Comparison of ENCODE assay signal across 7 cellular contexts in genomic region chr14:65412881-65413738, GRCh38. TPM values are rescaled to one million over a fixed set of nuclear protein-coding genes. Genes with fewer than 3 reads are reported as not detected.
DNase-seq lines count a peak whose midpoint lies in the region; FAIRE-seq and TF ChIP-seq lines count a peak whose summit lies in the region.

No MANE protein-coding gene starts in this region.

- H3K9me3 ChIP-seq in H9 (ENCODE audit: control insufficient read depth, low read depth, low read length) (no peaks in the 10 kb centered on the region), MM.1S (replicated peaks; ENCODE audit: insufficient read depth, low read length) (no peaks in the 10 kb centered on the region), mammary epithelial cell (replicated peaks; ENCODE audit: insufficient read depth, low read length) (no peaks in the 10 kb centered on the region), kidney (ENCODE audit: control insufficient read depth in 1 of 2, low read length in 2 of 2) (no peaks in the 10 kb centered on the region)

- no peak overlapping the region for H2AK5ac ChIP-seq in H9 (ENCODE audit: insufficient read length, low read length)

- H3K23ac ChIP-seq in H9 (ENCODE audit: insufficient read length, low read depth, low read length), result no peak overlapping the region

- CTCF ChIA-PET in mammary epithelial cell (lab: Charles Lee; ENCODE audit: low non-redundant PET), result interaction anchor here (3.1 kb wide), 1 partner anchor 412 kb away, joined by 50 read pairs; no protein-coding TSS in a partner anchor

- H2AFZ ChIP-seq in H9 (ENCODE audit: low read length) (no peak overlapping the region), MM.1S (ENCODE audit: low read length) (peak overlapping the region; percentile 45; the same call in 1 of the 2 replicates), mammary epithelial cell (ENCODE audit: low read depth, low read length) (peak overlapping the region; percentile 99)

- H3K27ac Mint-ChIP-seq in H9, result peak overlapping the region in 2 of 3 experiments; percentile 58 to 74; a peak in 5 of 7 replicates
- peak overlapping the region; percentile 95 for H3K27ac Mint-ChIP-seq in T-helper 2 cell treated with Interferon-gamma antibody and Interleukin-4, amounts not matched to agents 5 μg/mL and 100 μg/mL, for 36 hours

- H3K27me3 ChIP-seq in H9 (ENCODE audit: insufficient read depth, low read length) (no peaks in the 10 kb centered on the region), MM.1S (replicated peaks; ENCODE audit: insufficient read depth, low read length) (no peaks in the 10 kb centered on the region), mammary epithelial cell (ENCODE audit: insufficient read depth, low read length) (no peaks in the 10 kb centered on the region)

- BruUV-seq in mammary epithelial cell (replicated peaks; lab: Mats Ljungman, UMichigan), result no TSS peak

- intact Hi-C loops in mammary epithelial cell (cut with micrococcal nuclease) (loop anchor here (1.0 to 2.0 kb wide), 6 partner anchors 191 to 658 kb away; partner anchors contain the start of gene FNTB), kidney (cut with DNase I) (loop anchor here (10.0 kb wide), 1 partner anchor 412 kb away; no protein-coding TSS in a partner anchor)

- H3K79me2 ChIP-seq in H9 (ENCODE audit: insufficient read depth, low read length), result no peaks in the 10 kb centered on the region
- H3K79me2 ChIP-seq in MM.1S (ENCODE audit: low read length), result peaks cover 50% of the 10 kb centered on the region
- H3K79me2 ChIP-seq in mammary epithelial cell (ENCODE audit: insufficient read depth, low read length), result peaks cover 18% of the 10 kb centered on the region

- no peak overlapping the region for H4K5ac ChIP-seq in H9 (ENCODE audit: insufficient read length, low read depth, low read length)

- no peak overlapping the region for H4K8ac ChIP-seq in H9 (replicated peaks; ENCODE audit: insufficient read length, low read depth, low read length)

- no peaks in the 10 kb centered on the region for H3K9me2 ChIP-seq in MM.1S (replicated peaks; ENCODE audit: insufficient read depth, low read length)

- peaks cover 0 to 2% (median 0%) of the 10 kb centered on the region in 3 experiments; a peak in 1 of 7 replicates for H3K36me3 Mint-ChIP-seq in H9 (ENCODE audit: insufficient read depth in 1 of 3, low read depth in 3 of 3)
- H3K36me3 Mint-ChIP-seq in T-helper 2 cell treated with Interferon-gamma antibody and Interleukin-4, amounts not matched to agents 5 μg/mL and 100 μg/mL, for 36 hours (ENCODE audit: low read depth), result peaks cover 16% of the 10 kb centered on the region

- in situ Hi-C loops in mammary epithelial cell (cut with MboI; ENCODE audit: low sequenced_read_pairs in 2 of 2), result loop anchor here in 1 of 2 donors (5.0 to 25.0 kb wide), 2 partner anchors 246 to 549 kb away; no protein-coding TSS in a partner anchor

- H2BK120ac ChIP-seq in H9 (ENCODE audit: low read depth, low read length, poor library complexity, severe bottlenecking), result no peak overlapping the region

- FAIRE-seq in kidney (lab: Jason Lieb, UNC), result no peak

- H2BK5ac ChIP-seq in H9 (ENCODE audit: insufficient read length, low read length), result no peak overlapping the region

- H2BK20ac ChIP-seq in H9 (ENCODE audit: low read depth, low read length, poor library complexity, severe bottlenecking), result no peak overlapping the region

- H3K36me3 ChIP-seq in MM.1S (replicated peaks; ENCODE audit: insufficient read depth, low read length) (no peaks in the 10 kb centered on the region), mammary epithelial cell (ENCODE audit: insufficient read depth, low read length) (no peaks in the 10 kb centered on the region), kidney (ENCODE audit: control insufficient read depth in 1 of 2, insufficient read depth in 2 of 2, low read length in 2 of 2) (no peaks in the 10 kb centered on the region)

- H3K9ac ChIP-seq in H9 (ENCODE audit: extremely low read depth, insufficient read length, low read length) (peak overlapping the region; percentile 72), MM.1S (ENCODE audit: low read length) (peak overlapping the region; percentile 65), mammary epithelial cell (ENCODE audit: insufficient read depth, low read length) (peak overlapping the region; percentile 41), kidney (ENCODE audit: low read length in 2 of 2) (peak overlapping the region; percentile 63 to 67)

- no peak overlapping the region for H2BK12ac ChIP-seq in H9 (ENCODE audit: insufficient read length, low read depth, low read length)

- dilution Hi-C loops in mammary epithelial cell (cut with HindIII; ENCODE audit: low sequenced_read_pairs), result no loop called here

- H3K56ac ChIP-seq in H9 (ENCODE audit: insufficient read length, low read depth, low read length), result no peak overlapping the region

- no peaks in the 10 kb centered on the region for H3K4me1 ChIP-seq in H9 (ENCODE audit: insufficient read depth, low read length)
- peaks cover 7% of the 10 kb centered on the region; the same call in 1 of the 2 replicates for H3K4me1 ChIP-seq in MM.1S (ENCODE audit: low read length)
- peaks cover 16% of the 10 kb centered on the region for H3K4me1 ChIP-seq in mammary epithelial cell (ENCODE audit: insufficient read depth, low read length)
- H3K4me1 ChIP-seq in kidney (ENCODE audit: control insufficient read depth in 1 of 2, insufficient read depth in 1 of 2, low read depth in 1 of 2, low read length in 2 of 2), result peaks cover 3 to 4% of the 10 kb centered on the region in 2 donors

- H3K4me3 ChIP-seq in GM12875 (ENCODE audit: low read depth, low read length) (peak overlapping the region; percentile 97), MM.1S (ENCODE audit: low read length) (peak overlapping the region; percentile 78), mammary epithelial cell (replicated peaks in 1 of 3; ENCODE audit: insufficient read depth in 1 of 3, low read depth in 2 of 3, low read length in 3 of 3) (peak overlapping the region; percentile 69 to 98 (median 97)), kidney (ENCODE audit: low read length in 2 of 2) (peak overlapping the region; percentile 67 to 68)

- no peak overlapping the region for H3K27ac ChIP-seq in H9 (ENCODE audit: insufficient read length, low read depth, low read length)
- peak overlapping the region; percentile 47; the same call in 1 of the 2 replicates for H3K27ac ChIP-seq in MM.1S (ENCODE audit: low read length)
- H3K27ac ChIP-seq in mammary epithelial cell (ENCODE audit: insufficient read depth, low read depth, low read length), result peak overlapping the region; percentile 22
- peak overlapping the region; percentile 63 to 67 for H3K27ac ChIP-seq in kidney (ENCODE audit: low read depth in 2 of 2, low read length in 2 of 2)

- peaks cover 4% of the 10 kb centered on the region for H3K27me3 Mint-ChIP-seq in H9 (ENCODE audit: low read depth)
- H3K27me3 Mint-ChIP-seq in T-helper 2 cell treated with Interferon-gamma antibody and Interleukin-4, amounts not matched to agents 5 μg/mL and 100 μg/mL, for 36 hours (ENCODE audit: low read depth), result no peaks in the 10 kb centered on the region

- no peak overlapping the region for H2BK15ac ChIP-seq in H9 (ENCODE audit: low read depth, low read length)

- no peaks in the 10 kb centered on the region for H3F3A ChIP-seq in MM.1S (ENCODE audit: insufficient read depth, low read length)

- TF ChIP-seq CTCF in GM12875 (IDR thresholded peaks at IDR 0.05; ENCODE audit: borderline replicate concordance, insufficient read depth, low read depth, low read length) (no peak), H9 (conservative IDR thresholded peaks at IDR 0.05) (no peak), MM.1S (IDR thresholded peaks at IDR 0.05; ENCODE audit: low read length) (no peak), mammary epithelial cell (conservative IDR thresholded peaks at IDR 0.05 in 1 of 2, IDR thresholded peaks at IDR 0.05 in 1 of 2; ENCODE audit: extremely low read depth in 1 of 2, insufficient read depth in 1 of 2, low read depth in 1 of 2, low read length in 2 of 2) (peak in 1 of 2 donors; percentile 36), kidney (IDR thresholded peaks at IDR 0.05; ENCODE audit: borderline replicate concordance, extremely low read depth, insufficient read depth) (no peak)

- no peak overlapping the region for H3T11ph ChIP-seq in H9 (ENCODE audit: low read length)

- H4K91ac ChIP-seq in H9 (ENCODE audit: insufficient read length, low read depth, low read length), result no peak overlapping the region

- no peak overlapping the region for H3K4ac ChIP-seq in H9 (ENCODE audit: low read depth, low read length)

- no peaks in the 10 kb centered on the region for H4K20me1 ChIP-seq in H9 (ENCODE audit: control insufficient read depth, insufficient read depth, insufficient read length)
- no peaks in the 10 kb centered on the region for H4K20me1 ChIP-seq in MM.1S (ENCODE audit: insufficient read depth, low read length)
- H4K20me1 ChIP-seq in mammary epithelial cell (ENCODE audit: insufficient read depth, low read length), result no peaks in the 10 kb centered on the region

- no peaks in the 10 kb centered on the region for H3K79me1 ChIP-seq in H9 (ENCODE audit: insufficient read depth, low read depth, low read length, poor library complexity, severe bottlenecking)

- H3K4me3 Mint-ChIP-seq in H9, result peak overlapping the region; percentile 83 to 91
- H3K4me3 Mint-ChIP-seq in T-helper 2 cell treated with Interferon-gamma antibody and Interleukin-4, amounts not matched to agents 5 μg/mL and 100 μg/mL, for 36 hours, result peak overlapping the region; percentile 100

- H3K14ac ChIP-seq in H9 (ENCODE audit: insufficient read depth, low read length), result peak overlapping the region; percentile 83

- peaks cover 23 to 27% of the 10 kb centered on the region in 2 experiments for H3K4me1 Mint-ChIP-seq in H9
- peaks cover 38% of the 10 kb centered on the region for H3K4me1 Mint-ChIP-seq in T-helper 2 cell treated with Interferon-gamma antibody and Interleukin-4, amounts not matched to agents 5 μg/mL and 100 μg/mL, for 36 hours (ENCODE audit: low read depth)

- no CpG with 5 or more reads among the region's 85 CpGs for WGBS in H9 (ENCODE audit: extremely low coverage, insufficient read length, low lambda C conversion rate)
- 2% methylated on average over 30 of the region's 85 CpGs for WGBS in mammary epithelial cell (ENCODE audit: low coverage, missing lambda C conversion rate)

- peaks cover 10% of the 10 kb centered on the region for H3K23me2 ChIP-seq in H9 (ENCODE audit: insufficient read length, low read depth, low read length, poor library complexity, severe bottlenecking)

- peak; percentile 62 for DNase-seq in H9
- DNase-seq in MM.1S, result no peak
- DNase-seq in T-helper 2 cell treated with Interferon-gamma antibody and Interleukin-4, amounts not matched to agents 5 μg/mL and 100 μg/mL, for 36 hours (ENCODE audit: low spot score), result peak; percentile 30
- peak; percentile 68 for DNase-seq in mammary epithelial cell
- no peak for DNase-seq in kidney
- DNase-seq in stimulated activated CD4-positive, alpha-beta T cell treated with anti-CD3 and anti-CD28 coated beads, Interleukin-1b, Interleukin-23, amount 100 ng/mL, for 48 hours, result peak; percentile 70

- H3K9me3 Mint-ChIP-seq in H9, result no peaks in the 10 kb centered on the region; a peak in 1 of 5 replicates
- no peaks in the 10 kb centered on the region for H3K9me3 Mint-ChIP-seq in T-helper 2 cell treated with Interferon-gamma antibody and Interleukin-4, amounts not matched to agents 5 μg/mL and 100 μg/mL, for 36 hours

- H3K4me2 ChIP-seq in H9 (ENCODE audit: insufficient read depth, insufficient read length, low read length) (peak overlapping the region; percentile 93), MM.1S (ENCODE audit: low read depth, low read length) (peak overlapping the region; percentile 65; the same call in 1 of the 2 replicates), mammary epithelial cell (ENCODE audit: insufficient read depth, low read depth, low read length) (peak overlapping the region; percentile 89)

- peak overlapping the region; percentile 91 for H3K18ac ChIP-seq in H9 (ENCODE audit: insufficient read length, low read depth, low read length)

RNA-seq across cellular contexts. Expression of gene FUT8, which starts 0.6 kb away (rescaled TPM):
- 43.9 and 44.3 TPM in 2 replicates for total RNA-seq in H9 (2021)
- total RNA-seq in mammary epithelial cell, result 10 to 100 TPM; 14.4 to 22.0 TPM
- 12.7 TPM for polyA plus RNA-seq in mammary epithelial cell
- polyA minus RNA-seq in mammary epithelial cell, result 63.8 TPM
- 49.6 TPM for total RNA-seq in kidney
- 8.2 TPM for polyA plus RNA-seq in kidney (ENCODE audit: insufficient read depth, low read depth, low replicate concordance)

Comparison
In these comparisons a context has a peak if more than half of its experiments do, and no peak if none do; other contexts are left out.
1. DNase-seq: peak in H9 (single experiment), T-helper 2 cell treated with Interferon-gamma antibody and Interleukin-4, amounts not matched to agents 5 μg/mL and 100 μg/mL, for 36 hours (single experiment), mammary epithelial cell (single experiment) and stimulated activated CD4-positive, alpha-beta T cell treated with anti-CD3 and anti-CD28 coated beads, Interleukin-1b, Interleukin-23, amount 100 ng/mL, for 48 hours (single experiment); none in MM.1S (single experiment) and kidney (single experiment).
2. Peak in every context shown above with its lines, with median percentiles within 50 percentile points of each other: H3K4me3 ChIP-seq, H3K4me2 ChIP-seq and H3K9ac ChIP-seq.